8 cellular contexts compared by ENCODE assay signal in the genomic region with DNA sequence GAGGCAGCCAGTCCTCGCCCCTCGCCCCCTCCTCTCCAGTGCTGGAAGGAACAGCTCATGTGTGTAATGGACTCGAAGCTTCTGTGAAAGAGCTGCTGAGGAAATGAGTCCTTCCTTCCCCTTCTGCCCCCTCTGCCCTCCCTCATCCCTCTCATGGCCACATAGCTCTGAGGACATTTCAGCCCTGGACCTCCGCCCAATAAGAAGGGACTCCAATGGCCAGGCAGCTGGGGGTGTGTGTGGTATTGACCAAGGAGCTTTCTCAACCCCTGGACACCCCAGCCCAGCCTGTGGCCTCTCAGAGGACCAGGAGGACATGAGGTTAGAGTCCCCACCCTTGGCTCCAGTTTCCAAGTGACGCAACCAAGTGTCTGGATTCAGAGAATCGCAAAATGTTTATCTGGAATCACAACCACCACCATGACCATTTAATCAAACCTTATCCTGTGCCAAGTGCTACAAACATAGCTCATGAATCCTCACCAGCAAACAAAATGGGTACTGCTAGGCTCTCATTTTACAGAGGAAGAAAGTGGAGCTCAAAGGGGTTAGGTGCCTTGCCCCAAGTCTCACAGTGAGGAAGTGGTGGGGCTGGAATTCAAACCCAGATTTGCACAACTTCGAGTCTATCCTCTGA. TPM values are rescaled to one million over a fixed set of nuclear protein-coding genes. Genes with fewer than 3 reads are reported as not detected.
DNase-seq lines count a peak whose midpoint lies in the region; ATAC-seq, FAIRE-seq and TF ChIP-seq lines count a peak whose summit lies in the region.

No MANE protein-coding gene starts in this region.

- H3K4me3 Mint-ChIP-seq in activated CD8-positive, alpha-beta memory T cell treated with anti-CD3 and anti-CD28 coated beads, Interleukin-2, amount 10 ng/mL, durations not matched to agents 7 days and 5 days, result no peak overlapping the region
- H3K4me3 Mint-ChIP-seq in type B pancreatic cell, result no peak overlapping the region

- H3K27me3 ChIP-seq in adrenal gland (no peaks in the 10 kb centered on the region), HepG2 (ENCODE audit: control insufficient read depth in 1 of 2, insufficient read depth in 2 of 2, low read length in 2 of 2) (no peaks in the 10 kb centered on the region)

- H3K9me3 Mint-ChIP-seq in activated CD8-positive, alpha-beta memory T cell treated with anti-CD3 and anti-CD28 coated beads, Interleukin-2, amount 10 ng/mL, durations not matched to agents 7 days and 5 days (ENCODE audit: low read depth), result no peaks in the 10 kb centered on the region
- H3K9me3 Mint-ChIP-seq in type B pancreatic cell, result no peaks in the 10 kb centered on the region

- TF ChIP-seq CTCF in adrenal gland (IDR thresholded peaks at IDR 0.05) (no peak), HepG2 (CRISPR knock-in tag; IDR thresholded peaks at IDR 0.05) (no peak), type B pancreatic cell (conservative IDR thresholded peaks at IDR 0.05) (no peak), GM13977 (IDR thresholded peaks at IDR 0.05; ENCODE audit: extremely low read depth, insufficient read depth, missing control alignments) (no peak)

- in situ Hi-C loops in HepG2 (cut with HindIII; ENCODE audit: extremely low pct_ligation_motif_present, low pct_unique_long_range_greater_than_20kb), result no loop called here
- in situ Hi-C loops in GM13977 (cut with MboI; ENCODE audit: low pct_unique_long_range_greater_than_20kb, low sequenced_read_pairs, unreplicated experiment), result no loop called here

- no peak for TF ChIP-seq EP300 in HepG2 (IDR thresholded peaks at IDR 0.05; ENCODE audit: low read depth in 2 of 2, low read length in 2 of 2)
- TF ChIP-seq EP300 in HepG2 (CRISPR knock-in tag; IDR thresholded peaks at IDR 0.05; ENCODE audit: borderline replicate concordance), result no peak

- peaks cover 11% of the 10 kb centered on the region for H3K79me2 ChIP-seq in HepG2 (ENCODE audit: insufficient read depth, low read length)

- no peak for ATAC-seq in activated CD8-positive, alpha-beta memory T cell treated with anti-CD3 and anti-CD28 coated beads, Interleukin-2, amount 10 ng/mL, durations not matched to agents 7 days and 5 days
- no peak for ATAC-seq in HepG2
- no peak for ATAC-seq in HG03175 (IDR thresholded peaks at IDR 0.05; ENCODE audit: unreplicated experiment)

- H3K4me3 ChIP-seq in adrenal gland (no peak overlapping the region), HepG2 (replicated peaks in 1 of 3; ENCODE audit: insufficient read depth in 1 of 3, low read depth in 2 of 3, low read length in 3 of 3) (peak overlapping the region in 1 of 3 experiments; percentile 7; a peak in 1 of 6 replicates)

- peak overlapping the region; percentile 68 for H3K4me2 ChIP-seq in HepG2 (ENCODE audit: low read depth, low read length)

- FAIRE-seq in HepG2 (lab: Jason Lieb, UNC), result no peak

- peaks cover 8% of the 10 kb centered on the region for H3K36me3 Mint-ChIP-seq in activated CD8-positive, alpha-beta memory T cell treated with anti-CD3 and anti-CD28 coated beads, Interleukin-2, amount 10 ng/mL, durations not matched to agents 7 days and 5 days
- H3K36me3 Mint-ChIP-seq in type B pancreatic cell, result no peaks in the 10 kb centered on the region

- peak overlapping the region; percentile 29 for H3K27ac Mint-ChIP-seq in activated CD8-positive, alpha-beta memory T cell treated with anti-CD3 and anti-CD28 coated beads, Interleukin-2, amount 10 ng/mL, durations not matched to agents 7 days and 5 days
- H3K27ac Mint-ChIP-seq in type B pancreatic cell, result peak overlapping the region; percentile 30

- H3K27me3 Mint-ChIP-seq in activated CD8-positive, alpha-beta memory T cell treated with anti-CD3 and anti-CD28 coated beads, Interleukin-2, amount 10 ng/mL, durations not matched to agents 7 days and 5 days, result no peaks in the 10 kb centered on the region
- H3K27me3 Mint-ChIP-seq in type B pancreatic cell, result no peaks in the 10 kb centered on the region

- POLR2A ChIA-PET in HepG2 (lab: Yijun Ruan, JAX), result interaction anchor here (1.2 to 3.4 kb wide), 13 partner anchors 8 to 715 kb away, joined by 3 to 43 read pairs (median 7); a partner anchor contains a TSS

- no TSS peak for BruUV-seq in HepG2 (replicated peaks; lab: Mats Ljungman, UMichigan)

- H3K27ac ChIP-seq in adrenal gland (peak overlapping the region; percentile 87 to 96 (median 95)), HepG2 (ENCODE audit: extremely low read length, insufficient read depth, low read length) (peak overlapping the region; percentile 14)

- H3K9me3 ChIP-seq in adrenal gland (replicated peaks in 1 of 3), result no peaks in the 10 kb centered on the region
- H3K9me3 ChIP-seq in HepG2 (ENCODE audit: low read length), result no peaks in the 10 kb centered on the region

- H4K20me1 ChIP-seq in HepG2 (ENCODE audit: insufficient read depth, low read length), result peaks cover 3% of the 10 kb centered on the region; the same call in 1 of the 2 replicates

- DNase-seq in activated CD8-positive, alpha-beta memory T cell treated with anti-CD3 and anti-CD28 coated beads, Interleukin-2, amount 10 ng/mL, durations not matched to agents 7 days and 5 days, result no peak
- no peak for DNase-seq in activated CD8-positive, alpha-beta memory T cell treated with anti-CD3 and anti-CD28 coated beads, Interleukin-2, amount 50 U/mL, for 48 hours
- peak; percentile 88 to 99 (median 98) for DNase-seq in adrenal gland
- DNase-seq in HepG2 (ENCODE audit: low spot score), result no peak
- no peak for DNase-seq in type B pancreatic cell (ENCODE audit: extremely low spot score, unreplicated experiment)
- DNase-seq in GM13977 (ENCODE audit: low spot score), result no peak
- DNase-seq in activated CD4-positive, alpha-beta T cell treated with anti-CD3 and anti-CD28 coated beads for 1 hour, result no peak

- H3K4me1 Mint-ChIP-seq in activated CD8-positive, alpha-beta memory T cell treated with anti-CD3 and anti-CD28 coated beads, Interleukin-2, amount 10 ng/mL, durations not matched to agents 7 days and 5 days, result peaks cover 91% of the 10 kb centered on the region
- H3K4me1 Mint-ChIP-seq in type B pancreatic cell (ENCODE audit: unreplicated experiment), result peaks cover 60% of the 10 kb centered on the region

- H3K36me3 ChIP-seq in adrenal gland (replicated peaks in 1 of 2), result no peaks in the 10 kb centered on the region
- no peaks in the 10 kb centered on the region for H3K36me3 ChIP-seq in HepG2 (replicated peaks in 1 of 2; ENCODE audit: control insufficient read depth in 1 of 2, insufficient read depth in 2 of 2, low read length in 2 of 2)

- H2AFZ ChIP-seq in HepG2 (ENCODE audit: low read length), result no peak overlapping the region

- intact Hi-C loops in adrenal gland (cut with DNase I) (no loop called here), HepG2 (cut with micrococcal nuclease; ENCODE audit: unreplicated experiment) (loop anchor here (5.0 kb wide), 1 partner anchor 71 kb away; no protein-coding TSS in a partner anchor)

- TF ChIP-seq POLR2A in adrenal gland (IDR thresholded peaks at IDR 0.05) (peak in 1 of 2 donors; percentile 82), HepG2 (IDR thresholded peaks at IDR 0.05; ENCODE audit: insufficient read depth in 1 of 2, low read depth in 2 of 2, low read length in 2 of 2) (no peak)

- CTCF ChIA-PET in activated CD8-positive, alpha-beta memory T cell treated with anti-CD3 and anti-CD28 coated beads, Interleukin-2, amount 10 ng/mL, durations not matched to agents 7 days and 5 days (lab: Charles Lee), result interaction anchor here (0.7 to 3.1 kb wide), 10 partner anchors 9 to 120 kb away, joined by 3 to 12 read pairs (median 4); no protein-coding TSS in a partner anchor
- CTCF ChIA-PET in HepG2 (lab: Yijun Ruan, JAX; ENCODE audit: low intra/inter-chr PET ratio, low total read pairs), result no interaction called here

- 8 to 12% (median 9%) methylated on average over 4 to 7 of the region's 7 CpGs for WGBS in adrenal gland, 4 donors
- 26% methylated on average over 3 of the region's 7 CpGs for WGBS in HepG2 (ENCODE audit: low lambda C conversion rate)

- TF ChIP-seq RAD21 in HepG2 (CRISPR knock-in tag; IDR thresholded peaks at IDR 0.05), result no peak

- H3K4me1 ChIP-seq in adrenal gland (replicated peaks in 1 of 2), result peaks cover 92 to 98% of the 10 kb centered on the region in 2 donors
- peaks cover 96% of the 10 kb centered on the region for H3K4me1 ChIP-seq in HepG2 (ENCODE audit: insufficient read depth, low read length)

- H3K9ac ChIP-seq in HepG2 (ENCODE audit: insufficient read depth, low read depth, low read length), result 0 out of 2 replicates have a peak overlapping the region, but pooled peaks have one; percentile 5

RNA-seq across cellular contexts. Expression of a gene that starts 47.8 kb away (rescaled TPM):
- total RNA-seq in activated CD8-positive, alpha-beta memory T cell treated with anti-CD3 and anti-CD28 coated beads, Interleukin-2, amount 10 ng/mL, durations not matched to agents 7 days and 5 days, result 10 to 100 TPM; 46.6 to 87.5 TPM
- total RNA-seq in adrenal gland, result 100 to 1,000 TPM; 173 to 588 (median 259) TPM
- 100 to 1,000 TPM; 150 to 327 (median 176) TPM for polyA plus RNA-seq in adrenal gland
- total RNA-seq in HepG2 (2016; rRNA removed; fragmentation: Illumina TruSeq; extraction: Trizol), result 11.1 and 21.2 TPM in 2 replicates
- total RNA-seq in HepG2 (2016; cell fraction: cytosol; rRNA removed; fragmentation: Illumina TruSeq; extraction: Trizol; ENCODE audit: low read depth), result 3.1 and 4.6 TPM in 2 replicates
- total RNA-seq in HepG2 (2016; cell fraction: insoluble cytoplasmic fraction; rRNA removed; fragmentation: Illumina TruSeq; extraction: Trizol), result 8.0 and 21.1 TPM in 2 replicates
- 5.2 and 6.6 TPM in 2 replicates for total RNA-seq in HepG2 (2016; cell fraction: membrane; rRNA removed; fragmentation: Illumina TruSeq; extraction: Trizol)
- total RNA-seq in HepG2 (2016; cell fraction: nucleus; rRNA removed; fragmentation: Illumina TruSeq; extraction: Trizol), result 18.9 and 25.8 TPM in 2 replicates
- polyA plus RNA-seq in HepG2 (2011; rRNA removed), result 13.5 and 17.0 TPM in 2 replicates
- 7.9 and 8.8 TPM in 2 replicates for polyA plus RNA-seq in HepG2 (2011; cell fraction: cytosol; rRNA removed)
- 20.3 and 20.8 TPM in 2 replicates for polyA plus RNA-seq in HepG2 (2011; cell fraction: nucleus; rRNA removed)
- polyA plus RNA-seq in HepG2 (2012), result 23.5 and 24.3 TPM in 2 replicates
- polyA plus RNA-seq in HepG2 (2016; cell fraction: cytosol; fragmentation: Illumina TruSeq; extraction: Trizol; ENCODE audit: low read depth), result 1.8 TPM in 2 replicates
- 8.3 and 10.9 TPM in 2 replicates for polyA plus RNA-seq in HepG2 (2016; cell fraction: insoluble cytoplasmic fraction; fragmentation: Illumina TruSeq; extraction: Trizol; ENCODE audit: low read depth)
- 2.8 and 3.4 TPM in 2 replicates for polyA plus RNA-seq in HepG2 (2016; cell fraction: membrane; fragmentation: Illumina TruSeq; extraction: Trizol; ENCODE audit: low read depth)
- 36.4 and 38.3 TPM in 2 replicates for polyA plus RNA-seq in HepG2 (2016; cell fraction: nucleus; fragmentation: Illumina TruSeq; extraction: Trizol; ENCODE audit: insufficient read depth, low read depth)
- polyA minus RNA-seq in HepG2 (2011; rRNA and poly(A)+ RNA removed; ENCODE audit: low replicate concordance), result 34.0 and 41.6 TPM in 2 replicates
- polyA minus RNA-seq in HepG2 (2011; cell fraction: cytosol; rRNA and poly(A)+ RNA removed), result 9.9 and 11.8 TPM in 2 replicates
- polyA minus RNA-seq in HepG2 (2011; cell fraction: nucleus; rRNA and poly(A)+ RNA removed), result 11.3 and 11.4 TPM in 2 replicates
- total RNA-seq in type B pancreatic cell (ENCODE audit: low replicate concordance), result 37.2 and 49.8 TPM in 2 replicates

Comparison
In these comparisons a context has a peak if more than half of its experiments do, and no peak if none do; other contexts are left out.
1. DNase-seq: peak in adrenal gland (7 of 7); none in activated CD8-positive, alpha-beta memory T cell treated with anti-CD3 and anti-CD28 coated beads, Interleukin-2, amount 10 ng/mL, durations not matched to agents 7 days and 5 days (single experiment), activated CD8-positive, alpha-beta memory T cell treated with anti-CD3 and anti-CD28 coated beads, Interleukin-2, amount 50 U/mL, for 48 hours (single experiment), HepG2 (single experiment), type B pancreatic cell (single experiment), GM13977 (single experiment) and activated CD4-positive, alpha-beta T cell treated with anti-CD3 and anti-CD28 coated beads for 1 hour (single experiment).